Comparison of ENCODE assay signal across 12 cellular contexts in genomic region chr11:73520358-73521061, GRCh38.
DNase-seq lines count a peak whose midpoint lies in the region; ATAC-seq and TF ChIP-seq lines count a peak whose summit lies in the region.
"Had no signal": no experiment of that assay in that cellular context is flagged by ENCODE, and none has a peak within 500 bp of the region (broad histone marks: within the 10 kb centered on the region; RNA-seq: fewer than 3 reads in every experiment).

No MANE protein-coding gene starts in this region.

- peaks cover 25% of the 10 kb centered on the region for H3K4me1 Mint-ChIP-seq in activated CD4-positive, alpha-beta T cell treated with anti-CD3 and anti-CD28 coated beads, Interleukin-2, amount 10 ng/mL, durations not matched to agents 24 days and 14 days
- H3K4me1 Mint-ChIP-seq in activated T-helper 17 cell treated with anti-CD3 and anti-CD28 coated beads, Interleukin-2, amount 50 U/mL, for 72 hours = peaks cover 14% of the 10 kb centered on the region
- H3K4me1 Mint-ChIP-seq in nephron progenitor cell (peaks cover 44% of the 10 kb centered on the region), osteocyte (ENCODE audit: unreplicated experiment) (peaks cover 11% of the 10 kb centered on the region)

- H3K4me3 Mint-ChIP-seq in activated CD4-positive, alpha-beta T cell treated with anti-CD3 and anti-CD28 coated beads, Interleukin-2, amount 10 ng/mL, durations not matched to agents 24 days and 14 days = peak overlapping the region; percentile 57
- H3K4me3 Mint-ChIP-seq in activated T-helper 17 cell treated with anti-CD3 and anti-CD28 coated beads, Interleukin-2, amount 50 U/mL, for 72 hours = peak overlapping the region; percentile 4
- H3K4me3 Mint-ChIP-seq in nephron progenitor cell (no peak overlapping the region), osteocyte (ENCODE audit: unreplicated experiment) (no peak overlapping the region)

- peaks cover 3% of the 10 kb centered on the region for H3K9me3 Mint-ChIP-seq in activated CD4-positive, alpha-beta T cell treated with anti-CD3 and anti-CD28 coated beads, Interleukin-2, amount 10 ng/mL, durations not matched to agents 24 days and 14 days
- H3K9me3 Mint-ChIP-seq in activated T-helper 17 cell treated with anti-CD3 and anti-CD28 coated beads, Interleukin-2, amount 50 U/mL, for 72 hours = no peaks in the 10 kb centered on the region
- peaks cover 41% of the 10 kb centered on the region for H3K9me3 Mint-ChIP-seq in nephron progenitor cell
- H3K9me3 Mint-ChIP-seq in osteocyte (ENCODE audit: unreplicated experiment) = peaks cover 4% of the 10 kb centered on the region

- H3K36me3 Mint-ChIP-seq in activated CD4-positive, alpha-beta T cell treated with anti-CD3 and anti-CD28 coated beads, Interleukin-2, amount 10 ng/mL, durations not matched to agents 24 days and 14 days (ENCODE audit: low read depth) = peaks cover 15% of the 10 kb centered on the region
- H3K36me3 Mint-ChIP-seq in activated T-helper 17 cell treated with anti-CD3 and anti-CD28 coated beads, Interleukin-2, amount 50 U/mL, for 72 hours (ENCODE audit: low read depth) = no peaks in the 10 kb centered on the region
- H3K36me3 Mint-ChIP-seq in nephron progenitor cell (ENCODE audit: low read depth) (peaks cover 47% of the 10 kb centered on the region), osteocyte (ENCODE audit: unreplicated experiment) (no peaks in the 10 kb centered on the region)

- TF ChIP-seq CTCF in nephron progenitor cell (IDR thresholded peaks at IDR 0.05) (no peak), osteocyte (IDR thresholded peaks at IDR 0.05) (no peak)

- peak overlapping the region; percentile 92 for H3K27ac Mint-ChIP-seq in activated CD4-positive, alpha-beta T cell treated with anti-CD3 and anti-CD28 coated beads, Interleukin-2, amount 10 ng/mL, durations not matched to agents 24 days and 14 days
- H3K27ac Mint-ChIP-seq in activated T-helper 17 cell treated with anti-CD3 and anti-CD28 coated beads, Interleukin-2, amount 50 U/mL, for 72 hours = no peak overlapping the region
- peak overlapping the region; percentile 91 for H3K27ac Mint-ChIP-seq in nephron progenitor cell
- no peak overlapping the region for H3K27ac Mint-ChIP-seq in osteocyte (ENCODE audit: unreplicated experiment)

- ATAC-seq in activated T-helper 17 cell treated with anti-CD3 and anti-CD28 coated beads, Interleukin-2, amount 50 U/mL, for 72 hours (replicated peaks) = peak; percentile 31
- no peak for ATAC-seq in GM19397 (IDR thresholded peaks at IDR 0.05; ENCODE audit: unreplicated experiment)

- intact Hi-C loops in activated CD4-positive, alpha-beta T cell treated with anti-CD3 and anti-CD28 coated beads, Interleukin-2, amount 10 ng/mL, durations not matched to agents 24 days and 14 days (cut with micrococcal nuclease) = loop anchor here (5.0 kb wide), 1 partner anchor 77 kb away; the partner anchor contains the start of gene FAM168A

- DNase-seq in activated CD4-positive, alpha-beta T cell treated with anti-CD3 and anti-CD28 coated beads, Interleukin-2, amount 10 ng/mL, durations not matched to agents 24 days and 14 days = peak; percentile 61
- no peak for DNase-seq in activated CD4-positive, alpha-beta T cell treated with anti-CD3 and anti-CD28 coated beads for 4 hours
- DNase-seq in NCI-H1105 treated with DMSO at 0.1 percent for 48 hours (lab: John Stamatoyannopoulos, UW) (peak; percentile 73), nephron progenitor cell (no peak), NCI-H2227 treated with DMSO at 0.1 percent for 48 hours (lab: John Stamatoyannopoulos, UW) (no peak), osteocyte (ENCODE audit: extremely low spot score, unreplicated experiment) (no peak)
- DNase-seq: ACHN; activated CD8-positive, alpha-beta memory T cell treated with anti-CD3 and anti-CD28 coated beads, Interleukin-2, amount 50 U/mL, for 4 hours; GOT3; mesendoderm had no signal

- no peaks in the 10 kb centered on the region for H3K27me3 Mint-ChIP-seq in activated CD4-positive, alpha-beta T cell treated with anti-CD3 and anti-CD28 coated beads, Interleukin-2, amount 10 ng/mL, durations not matched to agents 24 days and 14 days
- H3K27me3 Mint-ChIP-seq in activated T-helper 17 cell treated with anti-CD3 and anti-CD28 coated beads, Interleukin-2, amount 50 U/mL, for 72 hours = no peaks in the 10 kb centered on the region
- H3K27me3 Mint-ChIP-seq in nephron progenitor cell (ENCODE audit: low read depth, poor library complexity) = no peaks in the 10 kb centered on the region
- H3K27me3 Mint-ChIP-seq in osteocyte (ENCODE audit: unreplicated experiment) = no peaks in the 10 kb centered on the region

Comparison
In these comparisons a context has a peak if more than half of its experiments do, and no peak if none do; other contexts are left out.
1. DNase-seq: peak in activated CD4-positive, alpha-beta T cell treated with anti-CD3 and anti-CD28 coated beads, Interleukin-2, amount 10 ng/mL, durations not matched to agents 24 days and 14 days (single experiment) and NCI-H1105 treated with DMSO at 0.1 percent for 48 hours (single experiment); none in activated CD4-positive, alpha-beta T cell treated with anti-CD3 and anti-CD28 coated beads for 4 hours (0 of 2), nephron progenitor cell (single experiment), NCI-H2227 treated with DMSO at 0.1 percent for 48 hours (single experiment) and osteocyte (single experiment).
2. H3K27ac Mint-ChIP-seq: peak in activated CD4-positive, alpha-beta T cell treated with anti-CD3 and anti-CD28 coated beads, Interleukin-2, amount 10 ng/mL, durations not matched to agents 24 days and 14 days (single experiment) and nephron progenitor cell (single experiment); none in activated T-helper 17 cell treated with anti-CD3 and anti-CD28 coated beads, Interleukin-2, amount 50 U/mL, for 72 hours (single experiment) and osteocyte (single experiment).
3. H3K4me3 Mint-ChIP-seq: peak in activated CD4-positive, alpha-beta T cell treated with anti-CD3 and anti-CD28 coated beads, Interleukin-2, amount 10 ng/mL, durations not matched to agents 24 days and 14 days (single experiment) and activated T-helper 17 cell treated with anti-CD3 and anti-CD28 coated beads, Interleukin-2, amount 50 U/mL, for 72 hours (single experiment); none in nephron progenitor cell (single experiment) and osteocyte (single experiment).